ENCODE assay signal across 10 cellular contexts in the genomic region with DNA sequence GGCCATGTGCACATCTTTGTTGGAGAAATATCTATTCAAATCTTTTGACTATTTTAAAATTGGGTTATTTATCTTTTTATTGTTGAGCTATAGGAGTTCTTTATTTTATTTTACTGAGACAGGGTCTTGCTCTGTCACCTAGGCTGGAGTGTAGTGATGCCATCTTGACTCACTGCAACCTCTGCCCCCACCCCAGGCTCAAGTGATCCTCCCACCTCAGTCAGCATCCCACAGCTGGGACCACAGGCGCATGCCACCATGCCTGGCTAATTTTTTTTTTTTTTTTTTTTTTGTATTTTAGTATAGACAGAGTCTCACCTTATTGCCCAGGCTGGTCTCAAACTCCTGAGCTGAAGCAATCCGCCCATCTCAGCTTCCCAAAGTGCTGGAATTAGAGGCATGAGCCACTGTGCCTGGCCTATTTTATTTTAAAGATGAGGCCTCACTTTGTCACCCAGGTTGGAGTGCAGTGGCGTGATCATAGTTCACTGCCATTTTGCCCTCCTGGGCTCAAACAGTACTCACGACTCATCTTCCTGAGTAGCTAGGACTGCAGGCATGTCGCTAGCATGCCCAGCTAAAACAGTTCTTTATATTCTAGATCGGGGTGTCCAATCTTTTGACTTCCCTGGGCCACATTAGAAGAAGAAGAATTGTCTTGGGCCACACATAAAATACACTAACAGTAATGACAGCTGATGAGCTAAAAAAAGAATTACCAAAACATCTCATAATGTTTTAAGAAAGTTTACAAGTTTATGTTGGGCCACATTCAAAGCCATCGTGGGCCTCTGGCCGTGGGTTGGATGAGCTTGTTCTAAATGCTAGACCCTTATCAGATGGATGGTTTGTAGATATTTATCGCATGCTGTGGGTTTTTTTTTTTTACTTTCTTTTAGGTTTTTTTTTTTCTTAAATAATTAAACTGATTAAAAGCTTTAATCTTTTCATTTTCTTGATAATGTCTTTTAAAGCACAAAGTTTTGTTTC. TPM values are rescaled to one million over a fixed set of nuclear protein-coding genes. Genes with fewer than 3 reads are reported as not detected.
DNase-seq lines count a peak whose midpoint lies in the region; ATAC-seq and TF ChIP-seq lines count a peak whose summit lies in the region.
"Had no signal": no experiment of that assay in that cellular context is flagged by ENCODE, and none has a peak within 500 bp of the region (broad histone marks: within the 10 kb centered on the region; RNA-seq: fewer than 3 reads in every experiment).

No MANE protein-coding gene starts in this region.

- H3K4me3 Mint-ChIP-seq in activated T-cell treated with anti-CD3 and anti-CD28 coated beads, Interleukin-2, amount 50 U/mL, for 24 hours = peak overlapping the region; percentile 41
- peak overlapping the region; percentile 62 for H3K4me3 Mint-ChIP-seq in activated CD8-positive, alpha-beta T cell treated with anti-CD3 and anti-CD28 coated beads for 36 hours
- H3K4me3 Mint-ChIP-seq in stimulated activated naive CD8-positive, alpha-beta T cell treated with anti-CD3 and anti-CD28 coated beads, Interleukin-15, amount 100 ng/mL, for 72 hours = peak overlapping the region; percentile 62 to 72

- no peak for DNase-seq in activated T-cell treated with anti-CD3 and anti-CD28 coated beads, Interleukin-2, amount 50 U/mL, for 24 hours
- DNase-seq in activated T-cell treated with anti-CD3 and anti-CD28 coated beads for 4 hours (no peak), foreskin keratinocyte (peak in 1 of 2 donors; percentile 34), NCI-H1694 (lab: John Stamatoyannopoulos, UW) (no peak)
- peak; percentile 56 for DNase-seq in activated CD8-positive, alpha-beta T cell treated with anti-CD3 and anti-CD28 coated beads for 36 hours
- DNase-seq in stimulated activated naive CD8-positive, alpha-beta T cell treated with anti-CD3 and anti-CD28 coated beads, Interleukin-15, amount 100 ng/mL, for 72 hours = peak in 1 of 2 donors; percentile 34
- DNase-seq: AML-193 had no signal

- POLR2A ChIA-PET in activated CD8-positive, alpha-beta T cell treated with anti-CD3 and anti-CD28 coated beads for 36 hours (lab: Charles Lee) = interaction anchor here (0.6 to 1.4 kb wide), 6 partner anchors 10 to 172 kb away, joined by 3 to 5 read pairs (median 4); no protein-coding TSS in a partner anchor

- H3K27ac ChIP-seq in foreskin keratinocyte = peak overlapping the region; percentile 74
- H3K27ac ChIP-seq: KMS-11 had no signal

- peak overlapping the region; percentile 89 for H3K27ac Mint-ChIP-seq in activated T-cell treated with anti-CD3 and anti-CD28 coated beads, Interleukin-2, amount 50 U/mL, for 24 hours
- peak overlapping the region; percentile 78 for H3K27ac Mint-ChIP-seq in activated CD8-positive, alpha-beta T cell treated with anti-CD3 and anti-CD28 coated beads for 36 hours
- H3K27ac Mint-ChIP-seq in stimulated activated naive CD8-positive, alpha-beta T cell treated with anti-CD3 and anti-CD28 coated beads, Interleukin-15, amount 100 ng/mL, for 72 hours = peak overlapping the region; percentile 87 to 92

- peaks cover 65% of the 10 kb centered on the region for H3K4me1 Mint-ChIP-seq in activated T-cell treated with anti-CD3 and anti-CD28 coated beads, Interleukin-2, amount 50 U/mL, for 24 hours (ENCODE audit: low read depth)
- peaks cover 55% of the 10 kb centered on the region for H3K4me1 Mint-ChIP-seq in activated CD8-positive, alpha-beta T cell treated with anti-CD3 and anti-CD28 coated beads for 36 hours (ENCODE audit: low read depth)
- peaks cover 69% of the 10 kb centered on the region for H3K4me1 Mint-ChIP-seq in stimulated activated naive CD8-positive, alpha-beta T cell treated with anti-CD3 and anti-CD28 coated beads, Interleukin-15, amount 100 ng/mL, for 72 hours

- H3K27me3 ChIP-seq in foreskin keratinocyte = no peaks in the 10 kb centered on the region

- no peaks in the 10 kb centered on the region for H3K9me3 Mint-ChIP-seq in activated T-cell treated with anti-CD3 and anti-CD28 coated beads, Interleukin-2, amount 50 U/mL, for 24 hours
- H3K9me3 Mint-ChIP-seq in activated CD8-positive, alpha-beta T cell treated with anti-CD3 and anti-CD28 coated beads for 36 hours = no peaks in the 10 kb centered on the region
- H3K9me3 Mint-ChIP-seq in stimulated activated naive CD8-positive, alpha-beta T cell treated with anti-CD3 and anti-CD28 coated beads, Interleukin-15, amount 100 ng/mL, for 72 hours = no peaks in the 10 kb centered on the region

- intact Hi-C loops in activated CD8-positive, alpha-beta T cell treated with anti-CD3 and anti-CD28 coated beads for 36 hours (cut with micrococcal nuclease) = no loop called here

- peaks cover 25% of the 10 kb centered on the region for H3K36me3 Mint-ChIP-seq in activated T-cell treated with anti-CD3 and anti-CD28 coated beads, Interleukin-2, amount 50 U/mL, for 24 hours (ENCODE audit: low read depth)
- peaks cover 6% of the 10 kb centered on the region for H3K36me3 Mint-ChIP-seq in activated CD8-positive, alpha-beta T cell treated with anti-CD3 and anti-CD28 coated beads for 36 hours (ENCODE audit: low read depth)

- peaks cover 6% of the 10 kb centered on the region for H3K4me1 ChIP-seq in foreskin keratinocyte

- no peak for TF ChIP-seq CTCF in activated CD8-positive, alpha-beta T cell treated with anti-CD3 and anti-CD28 coated beads for 36 hours (IDR thresholded peaks at IDR 0.05)
- TF ChIP-seq CTCF in foreskin keratinocyte (conservative IDR thresholded peaks at IDR 0.05) = no peak

- peak; percentile 82 for ATAC-seq in activated CD8-positive, alpha-beta T cell treated with anti-CD3 and anti-CD28 coated beads for 36 hours
- ATAC-seq in foreskin keratinocyte = peak; percentile 70
- peak; percentile 81 for ATAC-seq in stimulated activated naive CD8-positive, alpha-beta T cell treated with anti-CD3 and anti-CD28 coated beads, Interleukin-15, amount 100 ng/mL, for 72 hours
- no peak for ATAC-seq in HG03135 (IDR thresholded peaks at IDR 0.05; ENCODE audit: unreplicated experiment)
- ATAC-seq in GM21526 (IDR thresholded peaks at IDR 0.05; ENCODE audit: low FRiP score, unreplicated experiment) = no peak

- CTCF ChIA-PET in activated CD8-positive, alpha-beta T cell treated with anti-CD3 and anti-CD28 coated beads for 36 hours (lab: Charles Lee) = interaction anchor here (0.7 to 2.6 kb wide), 6 partner anchors 10 to 142 kb away, joined by 3 to 16 read pairs (median 8); partner anchors contain the start of gene CNEP1R1

- no peaks in the 10 kb centered on the region for H3K27me3 Mint-ChIP-seq in activated T-cell treated with anti-CD3 and anti-CD28 coated beads, Interleukin-2, amount 50 U/mL, for 24 hours
- H3K27me3 Mint-ChIP-seq in activated CD8-positive, alpha-beta T cell treated with anti-CD3 and anti-CD28 coated beads for 36 hours = no peaks in the 10 kb centered on the region
- no peaks in the 10 kb centered on the region for H3K27me3 Mint-ChIP-seq in stimulated activated naive CD8-positive, alpha-beta T cell treated with anti-CD3 and anti-CD28 coated beads, Interleukin-15, amount 100 ng/mL, for 72 hours

RNA-seq across cellular contexts. Expression of gene TENT4B, which starts 13.7 kb away (rescaled TPM):
- 10 to 100 TPM; 19.0 to 19.2 TPM for total RNA-seq in activated CD8-positive, alpha-beta T cell treated with anti-CD3 and anti-CD28 coated beads for 36 hours
- total RNA-seq in foreskin keratinocyte = 11.5 and 13.3 TPM in 2 replicates
- 3.1 and 4.1 TPM in 2 replicates for polyA plus RNA-seq in foreskin keratinocyte

Comparison
In these comparisons a context has a peak if more than half of its experiments do, and no peak if none do; other contexts are left out.
1. ATAC-seq: peak in activated CD8-positive, alpha-beta T cell treated with anti-CD3 and anti-CD28 coated beads for 36 hours (single experiment), foreskin keratinocyte (single experiment) and stimulated activated naive CD8-positive, alpha-beta T cell treated with anti-CD3 and anti-CD28 coated beads, Interleukin-15, amount 100 ng/mL, for 72 hours (single experiment); none in HG03135 (single experiment) and GM21526 (single experiment).
2. Peak in every context shown above with its lines, with median percentiles within 50 percentile points of each other: H3K27ac Mint-ChIP-seq and H3K4me3 Mint-ChIP-seq.